8 cellular contexts compared by ENCODE assay signal in genomic region chr1:52553372-52554266, GRCh38. TPM values are rescaled to one million over a fixed set of nuclear protein-coding genes. Genes with fewer than 3 reads are reported as not detected.
DNase-seq lines count a peak whose midpoint lies in the region; ATAC-seq and TF ChIP-seq lines count a peak whose summit lies in the region.

No MANE protein-coding gene starts in this region.

- ATAC-seq in HG03103 (IDR thresholded peaks at IDR 0.05; ENCODE audit: low read depth, unreplicated experiment): peak; percentile 66
- ATAC-seq in left lung: peak; percentile 92

- peak overlapping the region; percentile 91 for H3K27ac Mint-ChIP-seq in activated CD4-positive, alpha-beta T cell treated with anti-CD3 and anti-CD28 coated beads, Interleukin-2, amount 10 ng/mL, durations not matched to agents 24 days and 14 days

- TF ChIP-seq CTCF in A673 (conservative IDR thresholded peaks at IDR 0.05; ENCODE audit: low read depth, low read length) (no peak), colonic mucosa (IDR thresholded peaks at IDR 0.05) (no peak), left lung (IDR thresholded peaks at IDR 0.05) (no peak)

- H3K27me3 ChIP-seq in A673 (replicated peaks; ENCODE audit: insufficient read depth, low read depth, low read length, poor library complexity) (no peaks in the 10 kb centered on the region), colonic mucosa (no peaks in the 10 kb centered on the region), left lung (no peaks in the 10 kb centered on the region)

- CTCF ChIA-PET in A673 (lab: Charles Lee): interaction anchor here (0.7 to 0.9 kb wide), 2 partner anchors 122 to 198 kb away, joined by 3 to 5 read pairs; no protein-coding TSS in a partner anchor

- H3K9ac ChIP-seq in colonic mucosa (ENCODE audit: low read depth in 2 of 2, low read length in 2 of 2): peak overlapping the region; percentile 87 to 90

- no TSS peak for BruUV-seq in A673 (replicated peaks; lab: Mats Ljungman, UMichigan)

- peaks cover 6% of the 10 kb centered on the region for H3K36me3 Mint-ChIP-seq in activated CD4-positive, alpha-beta T cell treated with anti-CD3 and anti-CD28 coated beads, Interleukin-2, amount 10 ng/mL, durations not matched to agents 24 days and 14 days (ENCODE audit: low read depth)

- H3K9me3 ChIP-seq in A673 (ENCODE audit: low read depth, low read length, poor library complexity, severe bottlenecking) (no peaks in the 10 kb centered on the region), colonic mucosa (no peaks in the 10 kb centered on the region), left lung (no peaks in the 10 kb centered on the region)

- peaks cover 23% of the 10 kb centered on the region for H3K4me1 Mint-ChIP-seq in activated CD4-positive, alpha-beta T cell treated with anti-CD3 and anti-CD28 coated beads, Interleukin-2, amount 10 ng/mL, durations not matched to agents 24 days and 14 days

- peak; percentile 93 for DNase-seq in A673 (ENCODE audit: low spot score)
- DNase-seq in NCI-H345 treated with DMSO at 0.1 percent for 48 hours (lab: John Stamatoyannopoulos, UW; ENCODE audit: unreplicated experiment): peak; percentile 49
- DNase-seq in activated CD4-positive, alpha-beta T cell treated with anti-CD3 and anti-CD28 coated beads, Interleukin-2, amount 10 ng/mL, durations not matched to agents 24 days and 14 days: peak; percentile 96
- DNase-seq in colonic mucosa: peak; percentile 80
- peak; percentile 89 to 96 for DNase-seq in left lung
- DNase-seq in stimulated activated CD4-positive, alpha-beta T cell treated with anti-CD3 and anti-CD28 coated beads, Interleukin-1b, Interleukin-23, amount 100 ng/mL, for 48 hours: peak; percentile 92

- peaks cover 4% of the 10 kb centered on the region for H3K27me3 Mint-ChIP-seq in activated CD4-positive, alpha-beta T cell treated with anti-CD3 and anti-CD28 coated beads, Interleukin-2, amount 10 ng/mL, durations not matched to agents 24 days and 14 days

- intact Hi-C loops in A673 (cut with micrococcal nuclease; ENCODE audit: unreplicated experiment): loop anchor here (5.0 kb wide), 1 partner anchor 131 kb away; no protein-coding TSS in a partner anchor
- intact Hi-C loops in activated CD4-positive, alpha-beta T cell treated with anti-CD3 and anti-CD28 coated beads, Interleukin-2, amount 10 ng/mL, durations not matched to agents 24 days and 14 days (cut with micrococcal nuclease): loop anchor here (1.0 to 10.0 kb wide), 5 partner anchors 49 to 187 kb away; partner anchors contain the start of genes CC2D1B and GPX7
- intact Hi-C loops in colonic mucosa (cut with DNase I): no loop called here
- intact Hi-C loops in left lung (cut with DNase I): no loop called here

- H3K27ac ChIP-seq in A673 (ENCODE audit: low read depth, low read length, poor library complexity, severe bottlenecking): peak overlapping the region; percentile 91
- peak overlapping the region; percentile 94 for H3K27ac ChIP-seq in colonic mucosa
- H3K27ac ChIP-seq in left lung: peak overlapping the region; percentile 84 to 93

- no peaks in the 10 kb centered on the region for H3K36me3 ChIP-seq in A673 (ENCODE audit: insufficient read depth, low read length, poor library complexity, severe bottlenecking)
- no peaks in the 10 kb centered on the region for H3K36me3 ChIP-seq in colonic mucosa
- no peaks in the 10 kb centered on the region for H3K36me3 ChIP-seq in left lung

- no peaks in the 10 kb centered on the region for H3K9me3 Mint-ChIP-seq in activated CD4-positive, alpha-beta T cell treated with anti-CD3 and anti-CD28 coated beads, Interleukin-2, amount 10 ng/mL, durations not matched to agents 24 days and 14 days

- POLR2A ChIA-PET in A673 (lab: Charles Lee; ENCODE audit: low non-redundant PET): interaction anchor here (0.5 to 1.2 kb wide), 5 partner anchors 8 to 1584 kb away, joined by 3 to 10 read pairs (median 8); partner anchors contain the start of gene ORC1

- H3K4me3 Mint-ChIP-seq in activated CD4-positive, alpha-beta T cell treated with anti-CD3 and anti-CD28 coated beads, Interleukin-2, amount 10 ng/mL, durations not matched to agents 24 days and 14 days: no peak overlapping the region

- peak; percentile 53 for TF ChIP-seq POLR2A in GM18526 (IDR thresholded peaks at IDR 0.05; ENCODE audit: extremely low read depth, insufficient read length)

- peak overlapping the region; percentile 96 for H3K4me3 ChIP-seq in A673 (ENCODE audit: low read depth, low read length, poor library complexity, severe bottlenecking)
- peak overlapping the region; percentile 92 for H3K4me3 ChIP-seq in colonic mucosa
- H3K4me3 ChIP-seq in left lung: peak overlapping the region; percentile 89 to 96

- H3K4me1 ChIP-seq in A673 (ENCODE audit: insufficient read depth, low read length, poor library complexity, severe bottlenecking) (peaks cover 13% of the 10 kb centered on the region), colonic mucosa (peaks cover 4% of the 10 kb centered on the region), left lung (peaks cover 5 to 33% of the 10 kb centered on the region in 2 donors)

RNA-seq across cellular contexts. Expression of gene TUT4, which starts 0.7 kb away (rescaled TPM):
- total RNA-seq in A673 (2021): 71.2 and 81.3 TPM in 2 replicates
- total RNA-seq in activated CD4-positive, alpha-beta T cell treated with anti-CD3 and anti-CD28 coated beads, Interleukin-2, amount 10 ng/mL, durations not matched to agents 24 days and 14 days: 57.6 and 61.2 TPM in 2 replicates
- 10 to 100 TPM; 20.0 to 27.4 TPM for total RNA-seq in colonic mucosa
- 10 to 100 TPM; 37.5 to 40.1 TPM for total RNA-seq in left lung

RNA-seq across cellular contexts. Expression of gene GPX7, which starts 48.6 kb away (rescaled TPM):
- total RNA-seq in A673 (2021) (25.2 and 30.8 TPM in 2 replicates), colonic mucosa (1 to 10 TPM; 1.8 to 6.0 TPM), left lung (10 to 100 TPM; 12.6 to 22.4 TPM)
- total RNA-seq in activated CD4-positive, alpha-beta T cell treated with anti-CD3 and anti-CD28 coated beads, Interleukin-2, amount 10 ng/mL, durations not matched to agents 24 days and 14 days: 28.0 and 29.4 TPM in 2 replicates

Comparison
In these comparisons a context has a peak if more than half of its experiments do, and no peak if none do; other contexts are left out.
1. Peak in every context shown above with its lines: DNase-seq, ATAC-seq, H3K4me3 ChIP-seq and H3K27ac ChIP-seq.
2. intact Hi-C loops: an anchor here in A673 (5.0 kb wide) and activated CD4-positive, alpha-beta T cell treated with anti-CD3 and anti-CD28 coated beads, Interleukin-2, amount 10 ng/mL, durations not matched to agents 24 days and 14 days (1.0 to 10.0 kb wide); none called in colonic mucosa and left lung.